18 cellular contexts compared by ENCODE assay signal in the genomic region with DNA sequence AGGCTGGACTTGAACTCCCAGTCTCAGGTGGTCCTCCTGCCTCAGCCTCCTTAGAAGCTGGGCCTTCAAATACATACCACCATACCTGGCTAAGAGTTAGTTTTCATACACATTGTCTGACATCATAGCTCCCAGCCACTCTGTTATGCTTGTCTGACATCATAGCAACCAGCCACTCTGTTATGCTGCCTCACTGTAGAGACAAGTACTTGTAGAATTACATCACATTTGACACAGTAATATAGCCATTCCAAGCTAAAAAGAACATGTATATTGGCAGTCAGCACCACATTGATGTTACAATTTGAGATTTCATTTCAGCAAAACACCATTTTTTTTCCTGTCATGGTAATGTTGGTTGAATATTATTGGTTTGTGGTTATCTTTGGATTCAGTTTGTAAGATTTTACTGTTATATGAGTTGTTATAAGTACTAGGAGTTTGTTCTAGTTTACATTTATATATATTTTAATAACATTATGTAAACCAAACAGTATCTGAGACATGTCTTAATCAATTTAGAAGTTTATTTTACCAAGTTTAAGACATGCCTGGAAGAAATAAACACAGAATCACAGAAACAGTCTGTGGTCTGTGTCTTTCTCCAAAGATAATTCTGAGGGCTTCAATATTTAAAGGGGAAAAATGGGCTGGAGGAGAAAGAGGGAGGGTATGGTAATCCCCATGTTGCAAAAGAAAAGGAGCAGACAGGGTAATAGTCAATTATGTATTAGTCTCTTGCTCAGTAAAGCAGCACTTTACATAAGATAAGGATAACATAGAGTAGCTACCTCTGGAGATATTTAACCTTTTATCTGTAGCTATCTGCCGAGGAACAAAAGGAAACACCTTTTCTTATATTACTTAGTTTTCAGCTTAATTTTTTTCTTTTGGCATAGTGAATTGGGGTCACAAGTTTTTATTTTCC. TPM values are rescaled to one million over a fixed set of nuclear protein-coding genes. Genes with fewer than 3 reads are reported as not detected.
DNase-seq lines count a peak whose midpoint lies in the region; ATAC-seq, FAIRE-seq and TF ChIP-seq lines count a peak whose summit lies in the region.
"Had no signal": no experiment of that assay in that cellular context is flagged by ENCODE, and none has a peak within 500 bp of the region (broad histone marks: within the 10 kb centered on the region; RNA-seq: fewer than 3 reads in every experiment).

No MANE protein-coding gene starts in this region.

- TF ChIP-seq RAD21 in A549 (conservative IDR thresholded peaks at IDR 0.05 in 1 of 2, IDR thresholded peaks at IDR 0.05 in 1 of 2) = no peak

- peaks cover 5% of the 10 kb centered on the region; the same call in 1 of the 3 replicates for H3K9me3 ChIP-seq in A549

- peak overlapping the region; percentile 34; the same call in 2 of the 3 replicates for H3K4me2 ChIP-seq in A549

- DNase-seq in A549 (ENCODE audit: low read depth in 1 of 2, low spot score in 1 of 2) (peak in 1 of 2 experiments; percentile 24), HCEC 1CT (peak; percentile 20), astrocyte of the cerebellum (ENCODE audit: low read depth) (peak; percentile 8), fibroblast of peridontal ligament (ENCODE audit: extremely low read depth) (peak; percentile 91), NCI-H526 treated with DMSO at 0.1 percent for 48 hours (lab: John Stamatoyannopoulos, UW) (no peak), retina (no peak), SIG-M5 treated with dmso at 0.1 percent for 504 hours (lab: John Stamatoyannopoulos, UW; ENCODE audit: unreplicated experiment) (no peak), AG20443 (ENCODE audit: low spot score) (no peak)
- DNase-seq: activated CD8-positive, alpha-beta memory T cell treated with anti-CD3 and anti-CD28 coated beads for 24 hours; amniotic stem cell; Caco-2; Karpas-422; naive B cell; NCI-H1694 treated with DMSO at 0.1 percent for 48 hours; NCI-H510A treated with DMSO at 0.1 percent for 48 hours; stomach had no signal

- in situ Hi-C loops in astrocyte of the cerebellum (cut with HindIII; ENCODE audit: low sequenced_read_pairs) = no loop called here

- TF ChIP-seq CTCF in A549 (IDR thresholded peaks at IDR 0.05) (no peak), astrocyte of the cerebellum (IDR thresholded peaks at IDR 0.05; ENCODE audit: low read depth, low read length, missing control alignments) (no peak)

- WGBS in A549 (ENCODE audit: missing lambda C conversion rate) = 46% methylated on average over 1 of the region's 1 CpG

- TF ChIP-seq POLR2A in A549 (IDR thresholded peaks at IDR 0.05; ENCODE audit: low read length) = no peak

- CTCF ChIA-PET in A549 (lab: Yijun Ruan, JAX) = interaction anchor here (1.3 kb wide), 1 partner anchor 160 kb away, joined by 3 read pairs; no protein-coding TSS in a partner anchor

- no peak for FAIRE-seq in A549 (lab: Jason Lieb, UNC)

- peaks cover 18% of the 10 kb centered on the region for H3K4me1 ChIP-seq in A549

- H3K27ac ChIP-seq in A549 = 0 out of 6 replicates have a peak overlapping the region, but pooled peaks of 1 of the 2 experiments have one; percentile 4
- H3K27ac ChIP-seq: stomach, VCaP had no signal

- H3K4me3 ChIP-seq in A549 (no peak overlapping the region), astrocyte of the cerebellum (ENCODE audit: low read depth, low read length) (no peak overlapping the region)
- H3K4me3 ChIP-seq: stomach had no signal

- POLR2A ChIA-PET in A549 (lab: Yijun Ruan, JAX) = no interaction called here

- ATAC-seq in A549 = peak; percentile 51 to 59; a peak in 3 of 6 replicates
- ATAC-seq: activated T-helper 17 cell treated with anti-CD3 and anti-CD28 coated beads, Interleukin-2, amount 50 U/mL, for 72 hours had no signal

- TF ChIP-seq EP300 in A549 (IDR thresholded peaks at IDR 0.05) = no peak

TF ChIP-seq in A549, 52 proteins besides CTCF, POLR2A, EP300 and RAD21:
- TF ChIP-seq, protein P1, sequence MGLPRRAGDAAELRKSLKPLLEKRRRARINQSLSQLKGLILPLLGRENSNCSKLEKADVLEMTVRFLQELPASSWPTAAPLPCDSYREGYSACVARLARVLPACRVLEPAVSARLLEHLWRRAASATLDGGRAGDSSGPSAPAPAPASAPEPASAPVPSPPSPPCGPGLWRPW (IDR thresholded peaks at IDR 0.05) = no peak
- TF ChIP-seq NPAS2 (CRISPR knock-in tag; IDR thresholded peaks at IDR 0.05; ENCODE audit: borderline replicate concordance) (no peak), ZC3H11A (IDR thresholded peaks at IDR 0.05) (no peak), MYC (IDR thresholded peaks at IDR 0.05; ENCODE audit: borderline replicate concordance, low read length) (no peak), RCOR1 (IDR thresholded peaks at IDR 0.05; ENCODE audit: low read depth, low read length) (no peak), HDAC2 (IDR thresholded peaks at IDR 0.05) (no peak)
- TF ChIP-seq, protein P2, sequence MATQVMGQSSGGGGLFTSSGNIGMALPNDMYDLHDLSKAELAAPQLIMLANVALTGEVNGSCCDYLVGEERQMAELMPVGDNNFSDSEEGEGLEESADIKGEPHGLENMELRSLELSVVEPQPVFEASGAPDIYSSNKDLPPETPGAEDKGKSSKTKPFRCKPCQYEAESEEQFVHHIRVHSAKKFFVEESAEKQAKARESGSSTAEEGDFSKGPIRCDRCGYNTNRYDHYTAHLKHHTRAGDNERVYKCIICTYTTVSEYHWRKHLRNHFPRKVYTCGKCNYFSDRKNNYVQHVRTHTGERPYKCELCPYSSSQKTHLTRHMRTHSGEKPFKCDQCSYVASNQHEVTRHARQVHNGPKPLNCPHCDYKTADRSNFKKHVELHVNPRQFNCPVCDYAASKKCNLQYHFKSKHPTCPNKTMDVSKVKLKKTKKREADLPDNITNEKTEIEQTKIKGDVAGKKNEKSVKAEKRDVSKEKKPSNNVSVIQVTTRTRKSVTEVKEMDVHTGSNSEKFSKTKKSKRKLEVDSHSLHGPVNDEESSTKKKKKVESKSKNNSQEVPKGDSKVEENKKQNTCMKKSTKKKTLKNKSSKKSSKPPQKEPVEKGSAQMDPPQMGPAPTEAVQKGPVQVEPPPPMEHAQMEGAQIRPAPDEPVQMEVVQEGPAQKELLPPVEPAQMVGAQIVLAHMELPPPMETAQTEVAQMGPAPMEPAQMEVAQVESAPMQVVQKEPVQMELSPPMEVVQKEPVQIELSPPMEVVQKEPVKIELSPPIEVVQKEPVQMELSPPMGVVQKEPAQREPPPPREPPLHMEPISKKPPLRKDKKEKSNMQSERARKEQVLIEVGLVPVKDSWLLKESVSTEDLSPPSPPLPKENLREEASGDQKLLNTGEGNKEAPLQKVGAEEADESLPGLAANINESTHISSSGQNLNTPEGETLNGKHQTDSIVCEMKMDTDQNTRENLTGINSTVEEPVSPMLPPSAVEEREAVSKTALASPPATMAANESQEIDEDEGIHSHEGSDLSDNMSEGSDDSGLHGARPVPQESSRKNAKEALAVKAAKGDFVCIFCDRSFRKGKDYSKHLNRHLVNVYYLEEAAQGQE (IDR thresholded peaks at IDR 0.05) = no peak
- TF ChIP-seq, protein P3, sequence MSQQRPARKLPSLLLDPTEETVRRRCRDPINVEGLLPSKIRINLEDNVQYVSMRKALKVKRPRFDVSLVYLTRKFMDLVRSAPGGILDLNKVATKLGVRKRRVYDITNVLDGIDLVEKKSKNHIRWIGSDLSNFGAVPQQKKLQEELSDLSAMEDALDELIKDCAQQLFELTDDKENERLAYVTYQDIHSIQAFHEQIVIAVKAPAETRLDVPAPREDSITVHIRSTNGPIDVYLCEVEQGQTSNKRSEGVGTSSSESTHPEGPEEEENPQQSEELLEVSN (IDR thresholded peaks at IDR 0.05; ENCODE audit: borderline replicate concordance, low read depth) = no peak
- TF ChIP-seq, protein P4, sequence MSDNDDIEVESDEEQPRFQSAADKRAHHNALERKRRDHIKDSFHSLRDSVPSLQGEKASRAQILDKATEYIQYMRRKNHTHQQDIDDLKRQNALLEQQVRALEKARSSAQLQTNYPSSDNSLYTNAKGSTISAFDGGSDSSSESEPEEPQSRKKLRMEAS (IDR thresholded peaks at IDR 0.05) = no peak

RNA-seq across cellular contexts. Expression of a gene that starts 43.0 kb away (rescaled TPM):
- polyA plus RNA-seq in A549 (2011; rRNA removed) = 86.1 and 105 TPM in 2 replicates
- 10.8 and 12.4 TPM in 2 replicates for polyA plus RNA-seq in A549 (2012; cell fraction: cytosol; rRNA removed)
- polyA plus RNA-seq in A549 (2012; cell fraction: nucleus; rRNA removed) = 5.8 and 10.4 TPM in 2 replicates
- polyA plus RNA-seq in A549 (2017; fragmentation: RNase III; extraction: RNeasy Plus Mini Kit Qiagen cat#74134 plus additional on column Dnase treatment) = 33.7 to 38.9 TPM (median 37.5 TPM) in 3 replicates
- polyA minus RNA-seq in A549 (2011; rRNA and poly(A)+ RNA removed) = 58.6 and 66.1 TPM in 2 replicates

Comparison
In these comparisons a context has a peak if more than half of its experiments do, and no peak if none do; other contexts are left out.
1. DNase-seq: peak in HCEC 1CT (single experiment), astrocyte of the cerebellum (single experiment) and fibroblast of peridontal ligament (single experiment); none in NCI-H526 treated with DMSO at 0.1 percent for 48 hours (single experiment), retina (single experiment), SIG-M5 treated with dmso at 0.1 percent for 504 hours (single experiment) and AG20443 (single experiment).